In the genomic region with DNA sequence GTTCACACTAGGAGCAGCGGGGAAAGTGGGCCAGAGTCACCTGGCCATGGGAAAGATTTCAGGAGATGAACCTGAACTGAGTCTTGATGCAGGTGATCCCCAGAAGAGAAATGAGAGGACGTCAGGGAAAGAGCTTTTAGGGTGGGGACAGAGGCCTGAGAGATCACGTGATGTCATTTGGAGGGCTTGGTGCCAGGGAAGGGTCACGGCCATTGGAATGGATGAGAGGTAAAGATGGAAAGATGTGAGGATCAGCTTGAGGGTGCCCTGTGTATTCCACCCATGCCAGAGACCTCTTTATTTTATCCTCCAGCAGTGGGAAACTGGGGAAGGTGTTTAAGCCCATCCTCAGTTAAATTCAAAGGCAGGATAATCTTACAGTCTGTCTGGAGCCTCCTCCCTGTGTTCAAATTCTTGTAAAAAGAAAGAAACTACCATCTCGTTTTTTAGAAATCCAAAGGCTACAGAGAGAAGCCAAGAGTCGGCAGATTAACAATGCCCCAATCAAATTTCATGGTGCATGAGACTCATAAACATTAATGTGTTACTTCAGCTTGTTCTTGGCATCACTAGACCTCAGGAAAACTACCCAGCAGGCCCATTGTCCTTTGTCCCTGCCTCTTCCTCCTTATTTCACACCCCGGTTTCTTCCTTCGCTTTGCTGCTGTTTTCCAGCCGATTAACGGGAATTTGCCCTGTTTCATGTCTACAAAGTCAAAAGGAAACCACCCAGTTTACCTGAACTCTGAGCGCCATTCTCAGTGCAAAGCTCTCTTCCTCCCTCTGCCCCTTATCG, we compare ENCODE assay signal across 20 cellular contexts.
DNase-seq lines count a peak whose midpoint lies in the region; ATAC-seq and TF ChIP-seq lines count a peak whose summit lies in the region.
"Had no signal": no experiment of that assay in that cellular context is flagged by ENCODE, and none has a peak within 500 bp of the region (broad histone marks: within the 10 kb centered on the region; RNA-seq: fewer than 3 reads in every experiment).

No MANE protein-coding gene starts in this region.

- H3K79me2 ChIP-seq in GM23338 (replicated peaks; ENCODE audit: insufficient read depth): no peaks in the 10 kb centered on the region
- H3K79me2 ChIP-seq in osteoblast (ENCODE audit: insufficient read depth, low read length): no peaks in the 10 kb centered on the region

- no peaks in the 10 kb centered on the region for H3K27me3 ChIP-seq in heart left ventricle
- H3K27me3 ChIP-seq in GM23338 (ENCODE audit: insufficient read depth): no peaks in the 10 kb centered on the region
- H3K27me3 ChIP-seq in stomach: no peaks in the 10 kb centered on the region
- H3K27me3 ChIP-seq in osteoblast (ENCODE audit: insufficient read depth, low read length): no peaks in the 10 kb centered on the region
- H3K27me3 ChIP-seq: colonic mucosa had no signal

- no peak overlapping the region for H3K27ac Mint-ChIP-seq in GM23338
- peak overlapping the region; percentile 41 for H3K27ac Mint-ChIP-seq in dendritic cell treated with granulocyte-macrophage colony-stimulating factor and Interleukin-4, amounts not matched to agents 40 ng/mL and 50 ng/mL, for 4 days

- H3K4me3 ChIP-seq in heart left ventricle: peak overlapping the region in 4 of 12 donors; percentile 4 to 24 (median 20)
- no peak overlapping the region for H3K4me3 ChIP-seq in GM23338
- H3K4me3 ChIP-seq in stomach: no peak overlapping the region
- no peak overlapping the region for H3K4me3 ChIP-seq in osteoblast (ENCODE audit: insufficient read depth, low read length)
- H3K4me3 ChIP-seq: colonic mucosa, GM12878 had no signal

- TF ChIP-seq EP300 in stomach (IDR thresholded peaks at IDR 0.05): no peak

- H2AFZ ChIP-seq in GM23338: 0 out of 2 replicates have a peak overlapping the region, but pooled peaks have one; percentile 14
- H2AFZ ChIP-seq in osteoblast (ENCODE audit: low read length): no peak overlapping the region

- intact Hi-C loops in heart left ventricle (cut with DNase I): loop anchor here in 2 of 10 donors (5.0 kb wide), 2 partner anchors 35 kb away; no protein-coding TSS in a partner anchor
- intact Hi-C loops in Right ventricle myocardium superior (cut with DNase I): no loop called here
- intact Hi-C loops in dendritic cell treated with granulocyte-macrophage colony-stimulating factor and Interleukin-4, amounts not matched to agents 40 ng/mL and 50 ng/mL, for 4 days (cut with micrococcal nuclease): no loop called here
- intact Hi-C loops in stomach (cut with DNase I; ENCODE audit: low total_unique reads): no loop called here

- H3K4me2 ChIP-seq in GM23338 (no peak overlapping the region), osteoblast (ENCODE audit: insufficient read depth, low read length) (no peak overlapping the region)

- H3K27me3 Mint-ChIP-seq in GM23338 (ENCODE audit: insufficient read depth, low read depth, poor library complexity): peaks cover 3% of the 10 kb centered on the region
- no peaks in the 10 kb centered on the region for H3K27me3 Mint-ChIP-seq in dendritic cell treated with granulocyte-macrophage colony-stimulating factor and Interleukin-4, amounts not matched to agents 40 ng/mL and 50 ng/mL, for 4 days

- H3K9me3 ChIP-seq in heart left ventricle (peaks cover 0 to 4% (median 0%) of the 10 kb centered on the region in 12 donors), stomach (no peaks in the 10 kb centered on the region), osteoblast (ENCODE audit: low read depth, low read length) (no peaks in the 10 kb centered on the region)
- H3K9me3 ChIP-seq: colonic mucosa had no signal

- H4K20me1 ChIP-seq in GM23338 (replicated peaks; ENCODE audit: insufficient read depth) (no peaks in the 10 kb centered on the region), osteoblast (ENCODE audit: insufficient read depth, low read length) (no peaks in the 10 kb centered on the region)

- peaks cover 11% of the 10 kb centered on the region for H3K4me1 Mint-ChIP-seq in GM23338
- H3K4me1 Mint-ChIP-seq in dendritic cell treated with granulocyte-macrophage colony-stimulating factor and Interleukin-4, amounts not matched to agents 40 ng/mL and 50 ng/mL, for 4 days (ENCODE audit: low read depth): peaks cover 84% of the 10 kb centered on the region

- 59 to 72% (median 66%) methylated on average over 12 of the region's 12 CpGs for WGBS in heart left ventricle, 4 donors
- WGBS in stomach, 5 donors: 73 to 84% (median 81%) methylated on average over 12 of the region's 12 CpGs

- no peak for TF ChIP-seq CTCF in heart left ventricle (IDR thresholded peaks at IDR 0.05)
- TF ChIP-seq CTCF in GM23338 (conservative IDR thresholded peaks at IDR 0.05; ENCODE audit: low read depth in 2 of 2): no peak
- no peak for TF ChIP-seq CTCF in stomach (IDR thresholded peaks at IDR 0.05)
- no peak for TF ChIP-seq CTCF in osteoblast (IDR thresholded peaks at IDR 0.05; ENCODE audit: extremely low read depth, low read depth, low read length)

- DNase-seq in heart left ventricle: no peak
- no peak for DNase-seq in Right ventricle myocardium superior
- no peak for DNase-seq in GM23338 (ENCODE audit: low spot score)
- DNase-seq in stomach: no peak
- DNase-seq in osteoblast (ENCODE audit: insufficient read length, low spot score, missing footprints): no peak
- DNase-seq in effector CD4-positive, alpha-beta T cell: no peak
- DNase-seq: activated CD4-positive, alpha-beta T cell treated with anti-CD3 and anti-CD28 coated beads, Interleukin-2, amount 50 U/mL, for 4 hours; activated gamma-delta T cell; Calu3; colonic mucosa; mesenchymal stem cell; NCI-H1417 treated with DMSO at 0.1 percent for 48 hours; NCI-H2171; NCI-H748 treated with DMSO at 0.1 percent for 48 hours; PC-3; retina; stimulated activated CD4-positive, alpha-beta T cell treated with anti-CD3 and anti-CD28 coated beads, Interleukin-15, amount 100 ng/mL, for 24 hours had no signal

- H3F3A ChIP-seq in GM23338 (replicated peaks; ENCODE audit: low read depth): no peaks in the 10 kb centered on the region

- no peaks in the 10 kb centered on the region for H3K9me3 Mint-ChIP-seq in GM23338
- H3K9me3 Mint-ChIP-seq in dendritic cell treated with granulocyte-macrophage colony-stimulating factor and Interleukin-4, amounts not matched to agents 40 ng/mL and 50 ng/mL, for 4 days: no peaks in the 10 kb centered on the region

- ATAC-seq in heart left ventricle (no peak), Right ventricle myocardium superior (ENCODE audit: poor library complexity) (no peak), GM23338 (no peak), HG02852 (IDR thresholded peaks at IDR 0.05; ENCODE audit: unreplicated experiment) (no peak)
- ATAC-seq: GM12878, PC-3 had no signal

- H3K9me2 ChIP-seq in GM23338 (ENCODE audit: insufficient read depth): peaks cover 8% of the 10 kb centered on the region

- H3K4me3 Mint-ChIP-seq in GM23338: no peak overlapping the region
- no peak overlapping the region for H3K4me3 Mint-ChIP-seq in dendritic cell treated with granulocyte-macrophage colony-stimulating factor and Interleukin-4, amounts not matched to agents 40 ng/mL and 50 ng/mL, for 4 days

- no peaks in the 10 kb centered on the region for H3K36me3 ChIP-seq in heart left ventricle
- H3K36me3 ChIP-seq in GM23338 (ENCODE audit: insufficient read depth): no peaks in the 10 kb centered on the region
- no peaks in the 10 kb centered on the region for H3K36me3 ChIP-seq in stomach
- H3K36me3 ChIP-seq in osteoblast (ENCODE audit: insufficient read depth, low read length): no peaks in the 10 kb centered on the region
- H3K36me3 ChIP-seq: colonic mucosa had no signal

- peaks cover 0 to 52% (median 30%) of the 10 kb centered on the region in 12 donors for H3K4me1 ChIP-seq in heart left ventricle
- H3K4me1 ChIP-seq in GM23338 (ENCODE audit: insufficient read depth): 0 out of 2 replicates have a peak, but pooled peaks cover 3% of the 10 kb centered on the region
- H3K4me1 ChIP-seq in stomach: peaks cover 0 to 20% (median 6%) of the 10 kb centered on the region in 4 donors
- H3K4me1 ChIP-seq in osteoblast (ENCODE audit: insufficient read depth, low read length): peaks cover 24% of the 10 kb centered on the region
- H3K4me1 ChIP-seq: colonic mucosa had no signal

- H3K36me3 Mint-ChIP-seq in GM23338 (ENCODE audit: low read depth): no peaks in the 10 kb centered on the region
- peaks cover 29% of the 10 kb centered on the region for H3K36me3 Mint-ChIP-seq in dendritic cell treated with granulocyte-macrophage colony-stimulating factor and Interleukin-4, amounts not matched to agents 40 ng/mL and 50 ng/mL, for 4 days (ENCODE audit: low read depth)

- H3K27ac ChIP-seq in heart left ventricle (peak overlapping the region in 11 of 12 donors; percentile 14 to 84 (median 63)), GM23338 (ENCODE audit: low read depth) (no peak overlapping the region), stomach (peak overlapping the region in 3 of 5 donors; percentile 9 to 39 (median 33)), osteoblast (ENCODE audit: low read depth, low read length) (no peak overlapping the region)
- H3K27ac ChIP-seq: colonic mucosa had no signal

- TF ChIP-seq POLR2A in heart left ventricle (IDR thresholded peaks at IDR 0.05) (no peak), stomach (IDR thresholded peaks at IDR 0.05) (no peak)

TF ChIP-seq in GM23338, 12 proteins besides CTCF, POLR2A, EP300 and RAD21:
- TF ChIP-seq CREB1 (CRISPR knock-in tag; IDR thresholded peaks at IDR 0.05; ENCODE audit: low read depth): no peak
- no peak for TF ChIP-seq NANOG (IDR thresholded peaks at IDR 0.05; ENCODE audit: borderline replicate concordance)
- TF ChIP-seq EZH2phosphoT487 (IDR thresholded peaks at IDR 0.05; ENCODE audit: unreplicated experiment): no peak

Comparison
In these comparisons a context has a peak if more than half of its experiments do, and no peak if none do; other contexts are left out.
1. H3K27ac ChIP-seq: peak in heart left ventricle (11 of 12) and stomach (3 of 5); none in GM23338 (single experiment) and osteoblast (single experiment).